Comparison of ENCODE assay signal across 8 cellular contexts in genomic region chr12:108629824-108630476, GRCh38. TPM values are rescaled to one million over a fixed set of nuclear protein-coding genes. Genes with fewer than 3 reads are reported as not detected.
A peak's percentile ranks its signal among the peaks of the same experiment; 100 is the strongest.
DNase-seq lines count a peak whose midpoint lies in the region; ATAC-seq and TF ChIP-seq lines count a peak whose summit lies in the region.

No MANE protein-coding gene starts in this region.

- intact Hi-C loops in esophagus squamous epithelium (cut with DNase I) (no loop called here), sciatic nerve (cut with DNase I) (no loop called here)

- H3K4me1 Mint-ChIP-seq in activated CD8-positive, alpha-beta T cell treated with anti-CD3 and anti-CD28 coated beads, Interleukin-2, amount 10 ng/mL, durations not matched to agents 7 days and 5 days (ENCODE audit: low read depth): peaks cover 60% of the 10 kb centered on the region

- H3K36me3 Mint-ChIP-seq in activated CD8-positive, alpha-beta T cell treated with anti-CD3 and anti-CD28 coated beads, Interleukin-2, amount 10 ng/mL, durations not matched to agents 7 days and 5 days (ENCODE audit: low read depth): peaks cover 72% of the 10 kb centered on the region

- H3K36me3 ChIP-seq in esophagus squamous epithelium: no peaks in the 10 kb centered on the region

- peak; percentile 43 for ATAC-seq in activated CD8-positive, alpha-beta T cell treated with anti-CD3 and anti-CD28 coated beads, Interleukin-2, amount 10 ng/mL, durations not matched to agents 7 days and 5 days
- peak; percentile 59 for ATAC-seq in sciatic nerve
- no peak for ATAC-seq in HG03378 (IDR thresholded peaks at IDR 0.05; ENCODE audit: unreplicated experiment)

- peaks cover 0 to 14% (median 0%) of the 10 kb centered on the region in 4 donors for H3K27me3 ChIP-seq in esophagus squamous epithelium

- H3K4me1 ChIP-seq in esophagus squamous epithelium: peaks cover 19 to 48% (median 36%) of the 10 kb centered on the region in 3 donors

- H3K9me3 Mint-ChIP-seq in activated CD8-positive, alpha-beta T cell treated with anti-CD3 and anti-CD28 coated beads, Interleukin-2, amount 10 ng/mL, durations not matched to agents 7 days and 5 days (ENCODE audit: insufficient read depth): no peaks in the 10 kb centered on the region

- WGBS in esophagus squamous epithelium, 2 donors: 15 to 22% methylated on average over 8 to 9 of the region's 17 CpGs

- H3K27me3 Mint-ChIP-seq in activated CD8-positive, alpha-beta T cell treated with anti-CD3 and anti-CD28 coated beads, Interleukin-2, amount 10 ng/mL, durations not matched to agents 7 days and 5 days (ENCODE audit: low read depth): no peaks in the 10 kb centered on the region

- H3K27ac ChIP-seq in esophagus squamous epithelium: peak overlapping the region; percentile 58 to 84 (median 66)

- CTCF ChIA-PET in activated CD8-positive, alpha-beta T cell treated with anti-CD3 and anti-CD28 coated beads, Interleukin-2, amount 10 ng/mL, durations not matched to agents 7 days and 5 days (lab: Charles Lee): interaction anchor here (0.8 to 13.3 kb wide), 7 partner anchors 12 to 69 kb away, joined by 3 to 250 read pairs (median 15); partner anchors contain the start of genes ISCU and SART3

- peak overlapping the region; percentile 100 for H3K27ac Mint-ChIP-seq in activated CD8-positive, alpha-beta T cell treated with anti-CD3 and anti-CD28 coated beads, Interleukin-2, amount 10 ng/mL, durations not matched to agents 7 days and 5 days

- H3K4me3 Mint-ChIP-seq in activated CD8-positive, alpha-beta T cell treated with anti-CD3 and anti-CD28 coated beads, Interleukin-2, amount 10 ng/mL, durations not matched to agents 7 days and 5 days: peak overlapping the region; percentile 100

- DNase-seq in activated effector memory CD4-positive, alpha-beta T cell treated with anti-CD3 and anti-CD28 coated beads, Interleukin-2, amount 50 U/mL, for 16 hours: peak; percentile 82
- no peak for DNase-seq in activated effector memory CD4-positive, alpha-beta T cell treated with Interleukin-2 at 50 U/mL for 16 hours
- peak; percentile 81 for DNase-seq in activated CD8-positive, alpha-beta T cell treated with anti-CD3 and anti-CD28 coated beads, Interleukin-2, amount 10 ng/mL, durations not matched to agents 7 days and 5 days
- DNase-seq in esophagus squamous epithelium (lab: John Stamatoyannopoulos, UW): no peak
- DNase-seq in sciatic nerve (ENCODE audit: low spot score): no peak
- DNase-seq in NCI-H446 treated with DMSO at 0.1 percent for 48 hours (lab: John Stamatoyannopoulos, UW): no peak
- no peak for DNase-seq in NOMO-1 (lab: John Stamatoyannopoulos, UW; ENCODE audit: unreplicated experiment in 2 of 2)

- H3K9me3 ChIP-seq in esophagus squamous epithelium: no peaks in the 10 kb centered on the region

- POLR2A ChIA-PET in activated CD8-positive, alpha-beta T cell treated with anti-CD3 and anti-CD28 coated beads, Interleukin-2, amount 10 ng/mL, durations not matched to agents 7 days and 5 days (lab: Charles Lee): interaction anchor here (0.7 to 10.9 kb wide), 6 partner anchors 12 to 1260 kb away, joined by 3 to 121 read pairs (median 8); partner anchors contain the start of genes ISCU and SART3

- peak overlapping the region in 1 of 4 donors; percentile 24 for H3K4me3 ChIP-seq in esophagus squamous epithelium

- peak in 1 of 4 donors; percentile 21 for TF ChIP-seq POLR2A in esophagus squamous epithelium (IDR thresholded peaks at IDR 0.05)

- TF ChIP-seq CTCF in esophagus squamous epithelium (IDR thresholded peaks at IDR 0.05): no peak

RNA-seq across cellular contexts. Expression of gene SELPLG, which starts 3.7 kb away (rescaled TPM):
- 100 to 1,000 TPM; 144 to 150 TPM for total RNA-seq in activated CD8-positive, alpha-beta T cell treated with anti-CD3 and anti-CD28 coated beads, Interleukin-2, amount 10 ng/mL, durations not matched to agents 7 days and 5 days
- total RNA-seq in esophagus squamous epithelium (10 to 100 TPM in 1 of 4 donors, 1 to 10 TPM in 3; 2.5 to 10.1 (median 5.6) TPM), sciatic nerve (12.3 TPM)

RNA-seq across cellular contexts. Expression of gene TMEM119, which starts 32.1 kb away (rescaled TPM):
- not detected for total RNA-seq in activated CD8-positive, alpha-beta T cell treated with anti-CD3 and anti-CD28 coated beads, Interleukin-2, amount 10 ng/mL, durations not matched to agents 7 days and 5 days
- total RNA-seq in esophagus squamous epithelium: 1 to 10 TPM in 3 of 4 donors, under 1 TPM in 1; 0.08 to 4.8 (median 2.0) TPM
- 31.1 TPM for total RNA-seq in sciatic nerve

Comparison
In these comparisons a context has a peak if more than half of its experiments do, and no peak if none do; other contexts are left out.
1. DNase-seq: peak in activated effector memory CD4-positive, alpha-beta T cell treated with anti-CD3 and anti-CD28 coated beads, Interleukin-2, amount 50 U/mL, for 16 hours (single experiment) and activated CD8-positive, alpha-beta T cell treated with anti-CD3 and anti-CD28 coated beads, Interleukin-2, amount 10 ng/mL, durations not matched to agents 7 days and 5 days (single experiment); none in activated effector memory CD4-positive, alpha-beta T cell treated with Interleukin-2 at 50 U/mL for 16 hours (single experiment), esophagus squamous epithelium (single experiment), sciatic nerve (single experiment), NCI-H446 treated with DMSO at 0.1 percent for 48 hours (single experiment) and NOMO-1 (0 of 2).
2. RNA of gene SELPLG, which starts 3.7 kb away (total RNA-seq): 144 to 150 TPM in activated CD8-positive, alpha-beta T cell treated with anti-CD3 and anti-CD28 coated beads, Interleukin-2, amount 10 ng/mL, durations not matched to agents 7 days and 5 days; 12.3 TPM in sciatic nerve (single experiment) and 2.5 to 10.1 TPM in esophagus squamous epithelium; every median in the first group is over 10 times any median in the second.